ENCODE assay signal across 10 cellular contexts in the genomic region with DNA sequence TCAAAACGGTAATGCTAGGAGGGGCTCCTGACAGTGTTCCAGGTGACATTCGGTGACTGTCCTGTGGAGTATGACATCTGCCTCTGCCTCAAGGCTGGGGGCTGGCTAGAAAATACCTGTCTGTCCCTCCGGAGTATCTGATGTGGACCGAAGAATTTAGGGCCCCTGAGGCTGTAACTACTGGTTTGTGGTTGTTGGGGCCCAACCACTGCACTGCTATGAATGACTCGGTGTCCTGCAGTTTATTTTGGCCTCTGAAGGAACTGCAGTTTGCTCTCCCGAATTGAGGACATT.
DNase-seq lines count a peak whose midpoint lies in the region; ATAC-seq, FAIRE-seq and TF ChIP-seq lines count a peak whose summit lies in the region.
"Had no signal": no experiment of that assay in that cellular context is flagged by ENCODE, and none has a peak within 500 bp of the region (broad histone marks: within the 10 kb centered on the region; RNA-seq: fewer than 3 reads in every experiment).

No MANE protein-coding gene starts in this region.

- H2AFZ ChIP-seq in MM.1S (ENCODE audit: low read length) = no peak overlapping the region

- CTCF ChIA-PET in Caco-2 (lab: Charles Lee) = no interaction called here

- TF ChIP-seq POLR2A in breast epithelium (IDR thresholded peaks at IDR 0.05) = no peak

- TF ChIP-seq CTCF in Caco-2 (IDR thresholded peaks at IDR 0.05; ENCODE audit: insufficient read depth in 1 of 2, low read depth in 1 of 2, low read length in 1 of 2, severe bottlenecking in 1 of 2, unreplicated experiment in 1 of 2) (no peak), MM.1S (IDR thresholded peaks at IDR 0.05; ENCODE audit: low read length) (no peak), breast epithelium (IDR thresholded peaks at IDR 0.05) (no peak), natural killer cell (IDR thresholded peaks at IDR 0.05) (no peak), kidney (IDR thresholded peaks at IDR 0.05; ENCODE audit: borderline replicate concordance, extremely low read depth, insufficient read depth) (no peak)

- intact Hi-C loops in Caco-2 (cut with micrococcal nuclease; ENCODE audit: unreplicated experiment) (no loop called here), breast epithelium (cut with DNase I; ENCODE audit: low total_unique reads) (no loop called here), natural killer cell (cut with micrococcal nuclease) (no loop called here), kidney (cut with DNase I) (no loop called here)

- no peaks in the 10 kb centered on the region for H3K9me2 ChIP-seq in MM.1S (replicated peaks; ENCODE audit: insufficient read depth, low read length)

- no peaks in the 10 kb centered on the region for H3K79me2 ChIP-seq in MM.1S (ENCODE audit: low read length)

- H3K4me3 ChIP-seq in Caco-2 (ENCODE audit: low read depth, low read length) = no peak overlapping the region
- no peak overlapping the region for H3K4me3 ChIP-seq in MM.1S (ENCODE audit: low read length)
- peak overlapping the region in 2 of 3 donors; percentile 72 to 82 for H3K4me3 ChIP-seq in breast epithelium
- peak overlapping the region in 1 of 2 donors; percentile 71 for H3K4me3 ChIP-seq in kidney (ENCODE audit: low read length in 2 of 2)

- no TSS peak for BruUV-seq in Caco-2 (replicated peaks; lab: Mats Ljungman, UMichigan)

- DNase-seq in Caco-2 (no peak), MM.1S (no peak), breast epithelium (ENCODE audit: low spot score in 2 of 2) (no peak), natural killer cell (no peak), NCI-H524 (lab: John Stamatoyannopoulos, UW) (no peak), kidney (no peak)
- DNase-seq: NCI-H226, SW 1271 had no signal

- no peak overlapping the region for H3K9ac ChIP-seq in MM.1S (ENCODE audit: low read length)
- peak overlapping the region in 1 of 2 donors; percentile 67 for H3K9ac ChIP-seq in kidney (ENCODE audit: low read length in 2 of 2)

- H3K9me3 Mint-ChIP-seq in Caco-2 (ENCODE audit: unreplicated experiment) (no peaks in the 10 kb centered on the region), natural killer cell (no peaks in the 10 kb centered on the region)

- FAIRE-seq in kidney (lab: Jason Lieb, UNC) = no peak

- H3K27me3 ChIP-seq in Caco-2 (replicated peaks; ENCODE audit: control insufficient read depth, insufficient read depth, low read length) (peaks cover 4% of the 10 kb centered on the region; the same call in 1 of the 2 replicates), MM.1S (replicated peaks; ENCODE audit: insufficient read depth, low read length) (no peaks in the 10 kb centered on the region), breast epithelium (no peaks in the 10 kb centered on the region)

- H3K36me3 ChIP-seq in Caco-2 (ENCODE audit: control insufficient read depth, insufficient read depth, low read length) (no peaks in the 10 kb centered on the region), MM.1S (replicated peaks; ENCODE audit: insufficient read depth, low read length) (no peaks in the 10 kb centered on the region), breast epithelium (no peaks in the 10 kb centered on the region), kidney (ENCODE audit: control insufficient read depth in 1 of 2, insufficient read depth in 2 of 2, low read length in 2 of 2) (no peaks in the 10 kb centered on the region)

- H3K36me3 Mint-ChIP-seq in Caco-2 (ENCODE audit: insufficient read depth, unreplicated experiment) (no peaks in the 10 kb centered on the region), natural killer cell (no peaks in the 10 kb centered on the region)

- H3K27ac Mint-ChIP-seq in Caco-2 (ENCODE audit: unreplicated experiment) = no peak overlapping the region
- H3K27ac Mint-ChIP-seq in natural killer cell = no peak overlapping the region

- no peaks in the 10 kb centered on the region for H4K20me1 ChIP-seq in MM.1S (ENCODE audit: insufficient read depth, low read length)

- H3K27me3 Mint-ChIP-seq in Caco-2 (ENCODE audit: insufficient read depth, unreplicated experiment) = peaks cover 34% of the 10 kb centered on the region
- peaks cover 44 to 75% of the 10 kb centered on the region in 2 donors for H3K27me3 Mint-ChIP-seq in natural killer cell (ENCODE audit: low read depth in 2 of 2)

- no peak overlapping the region for H3K27ac ChIP-seq in MM.1S (ENCODE audit: low read length)
- H3K27ac ChIP-seq in breast epithelium = peak overlapping the region in 1 of 2 donors; percentile 67
- H3K27ac ChIP-seq in kidney (ENCODE audit: low read depth in 2 of 2, low read length in 2 of 2) = no peak overlapping the region

- ATAC-seq in natural killer cell (no peak), GM19455 (IDR thresholded peaks at IDR 0.05; ENCODE audit: unreplicated experiment) (no peak), HG03442 (IDR thresholded peaks at IDR 0.05; ENCODE audit: unreplicated experiment) (no peak)

- H3K4me3 Mint-ChIP-seq in Caco-2 (ENCODE audit: unreplicated experiment) (peak overlapping the region; percentile 90), natural killer cell (peak overlapping the region; percentile 86)

- no peaks in the 10 kb centered on the region for H3F3A ChIP-seq in MM.1S (ENCODE audit: insufficient read depth, low read length)

- H3K4me2 ChIP-seq in MM.1S (ENCODE audit: low read depth, low read length) = peak overlapping the region; percentile 84; the same call in 1 of the 2 replicates

- POLR2A ChIA-PET in Caco-2 (lab: Charles Lee) = no interaction called here

- H3K4me1 Mint-ChIP-seq in Caco-2 (ENCODE audit: low read depth, unreplicated experiment) (peaks cover 9% of the 10 kb centered on the region), natural killer cell (peaks cover 0 to 22% of the 10 kb centered on the region in 2 donors)

- H3K9me3 ChIP-seq in Caco-2 = no peaks in the 10 kb centered on the region
- no peaks in the 10 kb centered on the region for H3K9me3 ChIP-seq in MM.1S (replicated peaks; ENCODE audit: insufficient read depth, low read length)
- H3K9me3 ChIP-seq in breast epithelium = no peaks in the 10 kb centered on the region
- H3K9me3 ChIP-seq in kidney (ENCODE audit: control insufficient read depth in 1 of 2, low read length in 2 of 2) = no peaks in the 10 kb centered on the region

- H3K4me1 ChIP-seq in Caco-2 = no peaks in the 10 kb centered on the region
- H3K4me1 ChIP-seq in MM.1S (ENCODE audit: low read length) = peaks cover 16% of the 10 kb centered on the region
- no peaks in the 10 kb centered on the region for H3K4me1 ChIP-seq in breast epithelium
- H3K4me1 ChIP-seq in kidney (ENCODE audit: control insufficient read depth in 1 of 2, insufficient read depth in 1 of 2, low read depth in 1 of 2, low read length in 2 of 2) = no peaks in the 10 kb centered on the region

Comparison
In these comparisons a context has a peak if more than half of its experiments do, and no peak if none do; other contexts are left out.
1. H3K4me3 ChIP-seq: peak in breast epithelium (2 of 3); none in Caco-2 (single experiment) and MM.1S (single experiment).